In the genomic region with DNA sequence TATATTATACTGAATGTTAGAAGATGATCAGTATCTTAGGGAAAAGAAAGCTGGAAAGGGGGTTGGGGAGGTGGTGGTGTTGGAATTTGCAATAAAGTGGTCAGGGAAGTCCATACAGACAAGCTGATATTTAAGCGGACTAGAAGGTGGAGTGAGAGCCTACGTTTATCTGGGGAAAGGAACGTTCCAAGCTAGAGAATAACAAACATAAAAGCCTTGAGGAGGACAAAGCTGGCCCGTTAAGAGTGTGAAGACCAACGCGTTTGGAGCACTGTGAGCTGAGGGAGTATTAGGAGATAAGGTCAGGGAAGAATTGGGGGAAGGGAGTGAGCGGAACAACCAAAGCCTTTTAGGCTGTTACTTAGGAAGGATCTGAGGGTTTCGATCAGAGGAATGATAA, we compare ENCODE assay signal across 1 cellular context.
TF ChIP-seq lines count a peak whose summit lies in the region.

No MANE protein-coding gene starts in this region.

TF ChIP-seq in GM23338, 12 proteins besides CTCF, POLR2A, EP300 and RAD21 (continued from another document):
- TF ChIP-seq, protein P1, sequence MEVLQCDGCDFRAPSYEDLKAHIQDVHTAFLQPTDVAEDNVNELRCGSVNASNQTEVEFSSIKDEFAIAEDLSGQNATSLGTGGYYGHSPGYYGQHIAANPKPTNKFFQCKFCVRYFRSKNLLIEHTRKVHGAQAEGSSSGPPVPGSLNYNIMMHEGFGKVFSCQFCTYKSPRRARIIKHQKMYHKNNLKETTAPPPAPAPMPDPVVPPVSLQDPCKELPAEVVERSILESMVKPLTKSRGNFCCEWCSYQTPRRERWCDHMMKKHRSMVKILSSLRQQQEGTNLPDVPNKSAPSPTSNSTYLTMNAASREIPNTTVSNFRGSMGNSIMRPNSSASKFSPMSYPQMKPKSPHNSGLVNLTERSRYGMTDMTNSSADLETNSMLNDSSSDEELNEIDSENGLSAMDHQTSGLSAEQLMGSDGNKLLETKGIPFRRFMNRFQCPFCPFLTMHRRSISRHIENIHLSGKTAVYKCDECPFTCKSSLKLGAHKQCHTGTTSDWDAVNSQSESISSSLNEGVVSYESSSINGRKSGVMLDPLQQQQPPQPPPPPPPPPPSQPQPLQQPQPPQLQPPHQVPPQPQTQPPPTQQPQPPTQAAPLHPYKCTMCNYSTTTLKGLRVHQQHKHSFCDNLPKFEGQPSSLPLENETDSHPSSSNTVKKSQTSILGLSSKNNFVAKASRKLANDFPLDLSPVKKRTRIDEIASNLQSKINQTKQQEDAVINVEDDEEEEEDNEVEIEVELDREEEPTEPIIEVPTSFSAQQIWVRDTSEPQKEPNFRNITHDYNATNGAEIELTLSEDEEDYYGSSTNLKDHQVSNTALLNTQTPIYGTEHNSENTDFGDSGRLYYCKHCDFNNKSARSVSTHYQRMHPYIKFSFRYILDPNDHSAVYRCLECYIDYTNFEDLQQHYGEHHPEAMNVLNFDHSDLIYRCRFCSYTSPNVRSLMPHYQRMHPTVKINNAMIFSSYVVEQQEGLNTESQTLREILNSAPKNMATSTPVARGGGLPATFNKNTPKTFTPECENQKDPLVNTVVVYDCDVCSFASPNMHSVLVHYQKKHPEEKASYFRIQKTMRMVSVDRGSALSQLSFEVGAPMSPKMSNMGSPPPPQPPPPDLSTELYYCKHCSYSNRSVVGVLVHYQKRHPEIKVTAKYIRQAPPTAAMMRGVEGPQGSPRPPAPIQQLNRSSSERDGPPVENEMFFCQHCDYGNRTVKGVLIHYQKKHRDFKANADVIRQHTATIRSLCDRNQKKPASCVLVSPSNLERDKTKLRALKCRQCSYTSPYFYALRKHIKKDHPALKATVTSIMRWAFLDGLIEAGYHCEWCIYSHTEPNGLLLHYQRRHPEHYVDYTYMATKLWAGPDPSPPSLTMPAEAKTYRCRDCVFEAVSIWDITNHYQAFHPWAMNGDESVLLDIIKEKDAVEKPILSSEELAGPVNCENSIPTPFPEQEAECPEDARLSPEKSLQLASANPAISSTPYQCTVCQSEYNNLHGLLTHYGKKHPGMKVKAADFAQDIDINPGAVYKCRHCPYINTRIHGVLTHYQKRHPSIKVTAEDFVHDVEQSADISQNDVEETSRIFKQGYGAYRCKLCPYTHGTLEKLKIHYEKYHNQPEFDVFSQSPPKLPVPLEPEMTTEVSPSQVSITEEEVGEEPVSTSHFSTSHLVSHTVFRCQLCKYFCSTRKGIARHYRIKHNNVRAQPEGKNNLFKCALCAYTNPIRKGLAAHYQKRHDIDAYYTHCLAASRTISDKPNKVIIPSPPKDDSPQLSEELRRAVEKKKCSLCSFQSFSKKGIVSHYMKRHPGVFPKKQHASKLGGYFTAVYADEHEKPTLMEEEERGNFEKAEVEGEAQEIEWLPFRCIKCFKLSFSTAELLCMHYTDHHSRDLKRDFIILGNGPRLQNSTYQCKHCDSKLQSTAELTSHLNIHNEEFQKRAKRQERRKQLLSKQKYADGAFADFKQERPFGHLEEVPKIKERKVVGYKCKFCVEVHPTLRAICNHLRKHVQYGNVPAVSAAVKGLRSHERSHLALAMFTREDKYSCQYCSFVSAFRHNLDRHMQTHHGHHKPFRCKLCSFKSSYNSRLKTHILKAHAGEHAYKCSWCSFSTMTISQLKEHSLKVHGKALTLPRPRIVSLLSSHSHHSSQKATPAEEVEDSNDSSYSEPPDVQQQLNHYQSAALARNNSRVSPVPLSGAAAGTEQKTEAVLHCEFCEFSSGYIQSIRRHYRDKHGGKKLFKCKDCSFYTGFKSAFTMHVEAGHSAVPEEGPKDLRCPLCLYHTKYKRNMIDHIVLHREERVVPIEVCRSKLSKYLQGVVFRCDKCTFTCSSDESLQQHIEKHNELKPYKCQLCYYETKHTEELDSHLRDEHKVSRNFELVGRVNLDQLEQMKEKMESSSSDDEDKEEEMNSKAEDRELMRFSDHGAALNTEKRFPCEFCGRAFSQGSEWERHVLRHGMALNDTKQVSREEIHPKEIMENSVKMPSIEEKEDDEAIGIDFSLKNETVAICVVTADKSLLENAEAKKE (CRISPR knock-in tag; IDR thresholded peaks at IDR 0.05), result no peak
- TF ChIP-seq EZH2 (IDR thresholded peaks at IDR 0.05; ENCODE audit: low read depth, unreplicated experiment) (no peak), ZNF114 (CRISPR knock-in tag; IDR thresholded peaks at IDR 0.05) (no peak)
